24 cellular contexts compared by ENCODE assay signal in genomic region chrX:132833373-132833772, GRCh38.
"Had no signal": no experiment of that assay in that cellular context is flagged by ENCODE, and none has a peak within 500 bp of the region (broad histone marks: within the 10 kb centered on the region; RNA-seq: fewer than 3 reads in every experiment).

No MANE protein-coding gene starts in this region.

- H3K4me3 Mint-ChIP-seq: activated B cell treated with CpG ODN at 0.5 μM for 24 hours; activated CD8-positive, alpha-beta T cell treated with anti-CD3 and anti-CD28 coated beads for 36 hours; activated T-cell treated with anti-CD3 and anti-CD28 coated beads, Interleukin-2, amount 50 U/mL, for 4 hours; activated T-helper 17 cell treated with anti-CD3 and anti-CD28 coated beads, Interleukin-2, amount 50 U/mL, for 72 hours; effector memory CD8-positive, alpha-beta T cell; naive B cell; neural crest cell; T-helper 2 cell treated with Interferon-gamma antibody and Interleukin-4, amounts not matched to agents 5 μg/mL and 100 μg/mL, for 36 hours had no signal

- ATAC-seq: activated CD8-positive, alpha-beta T cell treated with anti-CD3 and anti-CD28 coated beads for 36 hours; activated T-cell treated with anti-CD3 and anti-CD28 coated beads, Interleukin-2, amount 50 U/mL, for 4 hours; activated T-helper 17 cell treated with anti-CD3 and anti-CD28 coated beads, Interleukin-2, amount 50 U/mL, for 72 hours; effector memory CD8-positive, alpha-beta T cell; esophagus mucosa; left lung; right cardiac atrium had no signal

- H3K9me3 Mint-ChIP-seq: activated B cell treated with CpG ODN at 0.5 μM for 24 hours; activated CD8-positive, alpha-beta T cell treated with anti-CD3 and anti-CD28 coated beads for 36 hours; activated T-cell treated with anti-CD3 and anti-CD28 coated beads, Interleukin-2, amount 50 U/mL, for 4 hours; activated T-helper 17 cell treated with anti-CD3 and anti-CD28 coated beads, Interleukin-2, amount 50 U/mL, for 72 hours; effector memory CD8-positive, alpha-beta T cell; naive B cell; neural crest cell; T-helper 2 cell treated with Interferon-gamma antibody and Interleukin-4, amounts not matched to agents 5 μg/mL and 100 μg/mL, for 36 hours had no signal

- H3K27me3 Mint-ChIP-seq: activated B cell treated with CpG ODN at 0.5 μM for 24 hours; activated CD8-positive, alpha-beta T cell treated with anti-CD3 and anti-CD28 coated beads for 36 hours; effector memory CD8-positive, alpha-beta T cell had no signal

- DNase-seq: activated B cell treated with CpG ODN at 0.5 μM for 24 hours; activated CD4-positive, alpha-beta T cell treated with anti-CD3 and anti-CD28 coated beads, Interleukin-2, amount 50 U/mL, for 1 hour; activated CD8-positive, alpha-beta T cell treated with anti-CD3 and anti-CD28 coated beads for 36 hours; activated gamma-delta T cell treated with Interleukin-2 at 50 U/mL for 16 hours; activated naive CD4-positive, alpha-beta T cell treated with anti-CD3 and anti-CD28 coated beads, Interleukin-2, amount 50 U/mL, for 16 hours; activated T-cell treated with anti-CD3 and anti-CD28 coated beads, Interleukin-2, amount 50 U/mL, for 4 hours; amniotic stem cell; brain microvascular endothelial cell; dorsolateral prefrontal cortex; effector memory CD8-positive, alpha-beta T cell; foreskin fibroblast; head of caudate nucleus; hypothalamus; kidney glomerular epithelial cell; left lung; naive B cell; occipital lobe; right cardiac atrium; stimulated activated CD4-positive, alpha-beta T cell treated with anti-CD3 and anti-CD28 coated beads, Interleukin-2, amount 100 ng/mL, for 48 hours; stimulated activated naive CD4-positive, alpha-beta T cell treated with Interleukin-2 at 50 U/mL for 16 hours had no signal

- H3K36me3 Mint-ChIP-seq: naive B cell had no signal

- H3K4me1 Mint-ChIP-seq: activated B cell treated with CpG ODN at 0.5 μM for 24 hours; activated T-helper 17 cell treated with anti-CD3 and anti-CD28 coated beads, Interleukin-2, amount 50 U/mL, for 72 hours; naive B cell had no signal

- H3K27ac Mint-ChIP-seq: activated B cell treated with CpG ODN at 0.5 μM for 24 hours; activated CD8-positive, alpha-beta T cell treated with anti-CD3 and anti-CD28 coated beads for 36 hours; activated T-helper 17 cell treated with anti-CD3 and anti-CD28 coated beads, Interleukin-2, amount 50 U/mL, for 72 hours; effector memory CD8-positive, alpha-beta T cell; naive B cell; T-helper 2 cell treated with Interferon-gamma antibody and Interleukin-4, amounts not matched to agents 5 μg/mL and 100 μg/mL, for 36 hours had no signal
